Comparison of ENCODE assay signal across 8 cellular contexts in genomic region chr14:90518941-90519256, GRCh38.
DNase-seq lines count a peak whose midpoint lies in the region; ATAC-seq and TF ChIP-seq lines count a peak whose summit lies in the region.

No MANE protein-coding gene starts in this region.

- intact Hi-C loops in left colon (cut with DNase I, micrococcal nuclease): loop anchor here in 1 of 2 donors (10.0 kb wide), 1 partner anchor 114 kb away; no protein-coding TSS in a partner anchor

- TF ChIP-seq CTCF in GM12874 (IDR thresholded peaks at IDR 0.05; ENCODE audit: insufficient read depth, low read depth, low read length): peak; percentile 68

- ATAC-seq in left colon (peak; percentile 33), HG03108 (IDR thresholded peaks at IDR 0.05; ENCODE audit: unreplicated experiment) (no peak), HG03354 (IDR thresholded peaks at IDR 0.05; ENCODE audit: poor library complexity, severe bottlenecking, unreplicated experiment) (no peak)

- DNase-seq in NCI-H69 (lab: John Stamatoyannopoulos, UW) (peak; percentile 55), left colon (peak; percentile 46 to 69), NOMO-1 treated with dmso at 0.1 percent for 144 hours (lab: John Stamatoyannopoulos, UW; ENCODE audit: unreplicated experiment) (no peak)
- peak; percentile 80 for DNase-seq in activated effector memory CD4-positive, alpha-beta T cell treated with anti-CD3 and anti-CD28 coated beads, Interleukin-2, amount 50 U/mL, for 16 hours
- DNase-seq in stimulated activated CD8-positive, alpha-beta memory T cell treated with anti-CD3 and anti-CD28 coated beads, Interleukin-7, amount 100 ng/mL, for 24 hours (ENCODE audit: low read depth): peak; percentile 12
